In the genomic region with DNA sequence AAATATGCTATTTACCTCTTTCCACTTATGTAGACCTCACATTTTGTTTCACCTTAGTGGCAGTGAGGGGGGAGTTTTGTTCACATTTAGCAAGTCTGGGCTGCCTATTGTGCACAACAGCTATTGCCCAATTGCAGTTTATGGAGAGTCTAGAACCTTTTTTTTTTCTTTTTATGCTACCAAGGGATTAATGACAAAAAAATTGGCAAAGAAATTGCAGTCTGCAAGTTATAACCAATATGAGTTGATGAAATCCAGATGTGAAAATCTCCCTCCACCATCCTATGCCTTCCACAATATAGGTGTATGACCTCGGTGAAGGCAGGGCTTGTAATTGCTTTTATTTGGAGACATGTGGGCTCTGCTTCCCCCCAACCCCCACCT, we compare ENCODE assay signal across 1 cellular context.
TF ChIP-seq lines count a peak whose summit lies in the region.

No MANE protein-coding gene starts in this region.

TF ChIP-seq in IMR-90, 13 proteins besides CTCF, POLR2A, EP300 and RAD21:
- TF ChIP-seq MAFK (IDR thresholded peaks at IDR 0.05; ENCODE audit: low read depth, low read length) = no peak
- TF ChIP-seq SMC3 (IDR thresholded peaks at IDR 0.05; ENCODE audit: low read depth, low read length) = no peak
- TF ChIP-seq FOS (IDR thresholded peaks at IDR 0.05; ENCODE audit: low read depth, low read length) = no peak
- TF ChIP-seq, protein P1, sequence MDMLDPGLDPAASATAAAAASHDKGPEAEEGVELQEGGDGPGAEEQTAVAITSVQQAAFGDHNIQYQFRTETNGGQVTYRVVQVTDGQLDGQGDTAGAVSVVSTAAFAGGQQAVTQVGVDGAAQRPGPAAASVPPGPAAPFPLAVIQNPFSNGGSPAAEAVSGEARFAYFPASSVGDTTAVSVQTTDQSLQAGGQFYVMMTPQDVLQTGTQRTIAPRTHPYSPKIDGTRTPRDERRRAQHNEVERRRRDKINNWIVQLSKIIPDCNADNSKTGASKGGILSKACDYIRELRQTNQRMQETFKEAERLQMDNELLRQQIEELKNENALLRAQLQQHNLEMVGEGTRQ (IDR thresholded peaks at IDR 0.05; ENCODE audit: low read depth, low read length) = no peak
- TF ChIP-seq NFE2L2 (IDR thresholded peaks at IDR 0.05; ENCODE audit: low read depth, low read length) = no peak
- TF ChIP-seq CEBPB (IDR thresholded peaks at IDR 0.05; ENCODE audit: low read depth, low read length) = 0 out of 2 replicates have a peak, but pooled peaks have one; percentile 17
- no peak for TF ChIP-seq RCOR1 (IDR thresholded peaks at IDR 0.05; ENCODE audit: insufficient replicate concordance, low read length)
- no peak for TF ChIP-seq CHD1 (IDR thresholded peaks at IDR 0.05; ENCODE audit: low read depth, low read length)
